ENCODE assay signal across 1 cellular context in the genomic region with DNA sequence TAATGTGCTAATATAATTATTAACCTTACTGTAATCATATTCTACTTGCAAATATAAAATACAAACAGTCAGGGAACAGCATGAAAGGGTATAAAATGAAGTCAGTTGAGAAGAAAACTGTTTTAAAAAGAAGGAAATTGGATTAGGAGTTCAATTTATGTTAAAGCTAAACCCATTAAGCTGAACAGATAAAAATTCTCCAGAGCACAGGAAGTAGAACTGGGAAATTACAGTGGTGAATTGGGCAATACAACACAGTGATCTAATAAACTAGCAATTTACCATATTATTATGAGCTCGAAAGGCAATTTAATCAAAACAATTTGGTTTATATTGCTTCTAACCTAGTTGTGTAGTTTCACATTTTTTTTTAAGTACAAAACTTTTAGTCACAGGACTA.
TF ChIP-seq lines count a peak whose summit lies in the region.

No MANE protein-coding gene starts in this region.

TF ChIP-seq in SK-N-SH treated with all-trans-retinoic acid at 6 μM for 48 hours, 23 proteins besides CTCF, POLR2A, EP300 and RAD21 (continued from another document):
- TF ChIP-seq, protein P1, sequence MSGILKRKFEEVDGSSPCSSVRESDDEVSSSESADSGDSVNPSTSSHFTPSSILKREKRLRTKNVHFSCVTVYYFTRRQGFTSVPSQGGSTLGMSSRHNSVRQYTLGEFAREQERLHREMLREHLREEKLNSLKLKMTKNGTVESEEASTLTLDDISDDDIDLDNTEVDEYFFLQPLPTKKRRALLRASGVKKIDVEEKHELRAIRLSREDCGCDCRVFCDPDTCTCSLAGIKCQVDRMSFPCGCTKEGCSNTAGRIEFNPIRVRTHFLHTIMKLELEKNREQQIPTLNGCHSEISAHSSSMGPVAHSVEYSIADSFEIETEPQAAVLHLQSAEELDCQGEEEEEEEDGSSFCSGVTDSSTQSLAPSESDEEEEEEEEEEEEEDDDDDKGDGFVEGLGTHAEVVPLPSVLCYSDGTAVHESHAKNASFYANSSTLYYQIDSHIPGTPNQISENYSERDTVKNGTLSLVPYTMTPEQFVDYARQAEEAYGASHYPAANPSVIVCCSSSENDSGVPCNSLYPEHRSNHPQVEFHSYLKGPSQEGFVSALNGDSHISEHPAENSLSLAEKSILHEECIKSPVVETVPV (CRISPR knock-in tag; IDR thresholded peaks at IDR 0.05): peak; percentile 95
- TF ChIP-seq CSDC2 (CRISPR knock-in tag; IDR thresholded peaks at IDR 0.05) (no peak), BACH2 (CRISPR knock-in tag; IDR thresholded peaks at IDR 0.05; ENCODE audit: borderline replicate concordance) (no peak), OSR1 (CRISPR knock-in tag; IDR thresholded peaks at IDR 0.05) (no peak), ZFP30 (CRISPR knock-in tag; IDR thresholded peaks at IDR 0.05) (no peak), ISL1 (CRISPR knock-in tag; IDR thresholded peaks at IDR 0.05) (peak; percentile 100), ESRRG (CRISPR knock-in tag; IDR thresholded peaks at IDR 0.05) (peak; percentile 93; the same call in 1 of the 2 replicates)
